In genomic region chr11:67611165-67611564, GRCh38 we compare ENCODE assay signal across 31 cellular contexts. TPM values are rescaled to one million over a fixed set of nuclear protein-coding genes. Genes with fewer than 3 reads are reported as not detected.
"Had no signal": no experiment of that assay in that cellular context is flagged by ENCODE, and none has a peak within 500 bp of the region (broad histone marks: within the 10 kb centered on the region; RNA-seq: fewer than 3 reads in every experiment).

No MANE protein-coding gene starts in this region.

- H3K27me3 Mint-ChIP-seq: activated B cell treated with CpG ODN at 0.5 μM for 24 hours; activated CD4-positive, alpha-beta memory T cell treated with anti-CD3 and anti-CD28 coated beads, Interleukin-2, amount 10 ng/mL, durations not matched to agents 7 days and 5 days; activated CD4-positive, alpha-beta T cell treated with anti-CD3 and anti-CD28 coated beads, Interleukin-2, amount 10 ng/mL, durations not matched to agents 7 days and 5 days had no signal

- H3K27ac Mint-ChIP-seq: activated B cell treated with CpG ODN at 0.5 μM for 24 hours; activated CD4-positive, alpha-beta T cell treated with anti-CD3 and anti-CD28 coated beads, Interleukin-2, amount 10 ng/mL, durations not matched to agents 7 days and 5 days had no signal

- H3K4me3 Mint-ChIP-seq: activated B cell treated with CpG ODN at 0.5 μM for 24 hours; activated CD4-positive, alpha-beta memory T cell treated with anti-CD3 and anti-CD28 coated beads, Interleukin-2, amount 10 ng/mL, durations not matched to agents 7 days and 5 days; activated CD4-positive, alpha-beta T cell treated with anti-CD3 and anti-CD28 coated beads, Interleukin-2, amount 10 ng/mL, durations not matched to agents 7 days and 5 days; T-helper 1 cell treated with Interleukin-12 subunit alpha and Interleukin-12 subunit beta and Interleukin-4 antibody, amounts not matched to agents 30 μg/mL and 1 μg/mL, for 36 hours had no signal

- H3K4me3 ChIP-seq: MG63, SJSA1 had no signal

- H3K27me3 ChIP-seq: MG63 had no signal

- H3K9me3 ChIP-seq: MG63, SJSA1 had no signal

- H3K27ac ChIP-seq: SJSA1 had no signal

- DNase-seq: activated B cell treated with CpG ODN at 0.5 μM for 24 hours; activated CD4-positive, alpha-beta memory T cell treated with anti-CD3 and anti-CD28 coated beads, Interleukin-2, amount 10 ng/mL, durations not matched to agents 7 days and 5 days; activated CD4-positive, alpha-beta T cell treated with anti-CD3 and anti-CD28 coated beads for 1 hour; activated CD4-positive, alpha-beta T cell treated with anti-CD3 and anti-CD28 coated beads, Interleukin-2, amount 10 ng/mL, durations not matched to agents 7 days and 5 days; activated CD8-positive, alpha-beta memory T cell treated with anti-CD3 and anti-CD28 coated beads, Interleukin-2, amount 50 U/mL, for 48 hours; activated gamma-delta T cell treated with Interleukin-2 at 50 U/mL for 16 hours; activated naive CD4-positive, alpha-beta T cell treated with anti-CD3 and anti-CD28 coated beads, Interleukin-2, amount 50 U/mL, for 16 hours; activated T-cell treated with anti-CD3 and anti-CD28 coated beads, Interleukin-2, amount 50 U/mL, for 1 hour; central memory CD4-positive, alpha-beta T cell; MG63; MV-4-11; NCI-H1105; NCI-H1436; NCI-H1694 treated with DMSO at 0.1 percent for 48 hours; NCI-H2029 treated with DMSO at 0.1 percent for 48 hours; NCI-H345; NCI-H510A; NCI-H526 treated with DMSO at 0.1 percent for 48 hours; NCI-H82; OCI-M1; RPMI8226; SHP77; SW 1271; T1000 had no signal

- ATAC-seq: Panc1, SK-N-SH treated with all-trans-retinoic acid at 6 μM for 48 hours had no signal

- H3K9me3 Mint-ChIP-seq: activated B cell treated with CpG ODN at 0.5 μM for 24 hours; activated CD4-positive, alpha-beta memory T cell treated with anti-CD3 and anti-CD28 coated beads, Interleukin-2, amount 10 ng/mL, durations not matched to agents 7 days and 5 days; activated CD4-positive, alpha-beta T cell treated with anti-CD3 and anti-CD28 coated beads, Interleukin-2, amount 10 ng/mL, durations not matched to agents 7 days and 5 days; T-helper 1 cell treated with Interleukin-12 subunit alpha and Interleukin-12 subunit beta and Interleukin-4 antibody, amounts not matched to agents 30 μg/mL and 1 μg/mL, for 36 hours had no signal

RNA-seq across cellular contexts. Expression of gene TBX10, which starts 28.4 kb away (rescaled TPM):
- total RNA-seq: activated B cell treated with CpG ODN at 0.5 μM for 24 hours; activated CD4-positive, alpha-beta memory T cell treated with anti-CD3 and anti-CD28 coated beads, Interleukin-2, amount 10 ng/mL, durations not matched to agents 7 days and 5 days; activated CD4-positive, alpha-beta T cell treated with anti-CD3 and anti-CD28 coated beads, Interleukin-2, amount 10 ng/mL, durations not matched to agents 7 days and 5 days; aorta; bronchial epithelial cell; chondrocyte; SJSA1 had no signal

RNA-seq across cellular contexts. Expression of gene ACY3, which starts 39.4 kb away (rescaled TPM):
- total RNA-seq: activated B cell treated with CpG ODN at 0.5 μM for 24 hours, aorta, bronchial epithelial cell, chondrocyte, SJSA1 had no signal
